ENCODE assay signal across 1 cellular context in genomic region chr21:42624095-42624830, GRCh38.
A peak's percentile ranks its signal among the peaks of the same experiment; 100 is the strongest.
TF ChIP-seq lines count a peak whose summit lies in the region.

No MANE protein-coding gene starts in this region.

TF ChIP-seq in HepG2, 621 proteins besides CTCF, POLR2A, EP300 and RAD21 (continued from another document and continues in another):
- TF ChIP-seq NR2F6 (IDR thresholded peaks at IDR 0.05) (no peak), NR2F6 (CRISPR knock-in tag; IDR thresholded peaks at IDR 0.05) (no peak), ZC3H4 (CRISPR knock-in tag; IDR thresholded peaks at IDR 0.05; ENCODE audit: borderline replicate concordance) (no peak), HOXA3 (CRISPR knock-in tag; IDR thresholded peaks at IDR 0.05) (peak; percentile 58; the same call in 1 of the 2 replicates), GATAD2A (CRISPR knock-in tag; IDR thresholded peaks at IDR 0.05) (peak; percentile 58; the same call in 1 of the 2 replicates), ZSCAN25 (CRISPR knock-in tag; IDR thresholded peaks at IDR 0.05) (no peak), ETV5 (CRISPR knock-in tag; IDR thresholded peaks at IDR 0.05; ENCODE audit: borderline replicate concordance) (no peak), ZSCAN31 (CRISPR knock-in tag; IDR thresholded peaks at IDR 0.05; ENCODE audit: low read depth) (no peak), SOX13 (IDR thresholded peaks at IDR 0.05) (no peak), SOX13 (CRISPR knock-in tag; conservative IDR thresholded peaks at IDR 0.05 in 1 of 2, IDR thresholded peaks at IDR 0.05 in 1 of 2) (0 out of 4 replicates have a peak, but pooled peaks of 1 of the 2 experiments have one; percentile 20), ZFP37 (CRISPR knock-in tag; IDR thresholded peaks at IDR 0.05; ENCODE audit: borderline replicate concordance) (0 out of 2 replicates have a peak, but pooled peaks have one; percentile 41), ZBTB8A (CRISPR knock-in tag; IDR thresholded peaks at IDR 0.05; ENCODE audit: borderline replicate concordance, low read depth) (no peak), HNF1B (CRISPR knock-in tag; IDR thresholded peaks at IDR 0.05) (peak; percentile 86; the same call in 1 of the 2 replicates), FOSL2 (CRISPR knock-in tag; IDR thresholded peaks at IDR 0.05) (no peak), ZNF720 (CRISPR knock-in tag; IDR thresholded peaks at IDR 0.05) (no peak), SP140L (CRISPR knock-in tag; IDR thresholded peaks at IDR 0.05; ENCODE audit: borderline replicate concordance) (no peak), ZNF451 (CRISPR knock-in tag; IDR thresholded peaks at IDR 0.05) (no peak), ZNF30 (CRISPR knock-in tag; IDR thresholded peaks at IDR 0.05) (no peak), STAT5B (CRISPR knock-in tag; IDR thresholded peaks at IDR 0.05) (no peak), CEBPB (IDR thresholded peaks at IDR 0.05; ENCODE audit: borderline replicate concordance, low read depth, low read length) (no peak), PRDM15 (CRISPR knock-in tag; IDR thresholded peaks at IDR 0.05) (peak; percentile 40; the same call in 1 of the 2 replicates), ZNF891 (CRISPR knock-in tag; IDR thresholded peaks at IDR 0.05) (peak; percentile 34; the same call in 1 of the 2 replicates), RFX1 (IDR thresholded peaks at IDR 0.05) (no peak), GABPA (IDR thresholded peaks at IDR 0.05; ENCODE audit: low read depth, low read length) (no peak), GABPA (CRISPR knock-in tag; IDR thresholded peaks at IDR 0.05; ENCODE audit: low read depth) (peak; percentile 24; the same call in 1 of the 2 replicates), SIN3B (IDR thresholded peaks at IDR 0.05; ENCODE audit: low read length) (no peak), SNAPC2 (CRISPR knock-in tag; IDR thresholded peaks at IDR 0.05) (no peak), PAWR (CRISPR knock-in tag; IDR thresholded peaks at IDR 0.05; ENCODE audit: borderline replicate concordance) (no peak), EZH2 (conservative IDR thresholded peaks at IDR 0.05; ENCODE audit: low read depth, low read length) (no peak), ZNF598 (CRISPR knock-in tag; IDR thresholded peaks at IDR 0.05; ENCODE audit: borderline replicate concordance) (peak; percentile 73; the same call in 1 of the 2 replicates), ZNF800 (CRISPR knock-in tag; IDR thresholded peaks at IDR 0.05) (no peak), MTA3 (CRISPR knock-in tag; IDR thresholded peaks at IDR 0.05) (no peak), ZNF12 (CRISPR knock-in tag; IDR thresholded peaks at IDR 0.05) (no peak), HNRNPH1 (optimal IDR thresholded peaks at IDR 0.05; ENCODE audit: low read depth, low read length) (no peak), ZNF550 (CRISPR knock-in tag; IDR thresholded peaks at IDR 0.05; ENCODE audit: borderline replicate concordance) (no peak), E2F1 (CRISPR knock-in tag; IDR thresholded peaks at IDR 0.05) (no peak), ZNF816 (CRISPR knock-in tag; IDR thresholded peaks at IDR 0.05; ENCODE audit: borderline replicate concordance) (peak; percentile 62; the same call in 1 of the 2 replicates), TGIF2 (CRISPR knock-in tag; IDR thresholded peaks at IDR 0.05) (no peak), ZFP91 (CRISPR knock-in tag; IDR thresholded peaks at IDR 0.05; ENCODE audit: borderline replicate concordance) (0 out of 2 replicates have a peak, but pooled peaks have one; percentile 37), SYNCRIP (IDR thresholded peaks at IDR 0.05; ENCODE audit: insufficient read depth, low read depth, low read length) (no peak), ARID5B (CRISPR knock-in tag; IDR thresholded peaks at IDR 0.05) (peak; percentile 41; the same call in 1 of the 2 replicates), KDM1A (CRISPR knock-in tag; IDR thresholded peaks at IDR 0.05) (no peak), ZNF431 (CRISPR knock-in tag; IDR thresholded peaks at IDR 0.05; ENCODE audit: borderline replicate concordance, low read depth) (0 out of 2 replicates have a peak, but pooled peaks have one; percentile 25), ZNF468 (CRISPR knock-in tag; IDR thresholded peaks at IDR 0.05) (no peak), DPF2 (CRISPR knock-in tag; IDR thresholded peaks at IDR 0.05; ENCODE audit: borderline replicate concordance, low read depth) (0 out of 2 replicates have a peak, but pooled peaks have one; percentile 6), SMAD3 (CRISPR knock-in tag; IDR thresholded peaks at IDR 0.05) (no peak), ZNF674 (CRISPR knock-in tag; IDR thresholded peaks at IDR 0.05; ENCODE audit: low read depth) (no peak), KAT7 (CRISPR knock-in tag; IDR thresholded peaks at IDR 0.05; ENCODE audit: borderline replicate concordance) (no peak), ZSCAN29 (CRISPR knock-in tag; conservative IDR thresholded peaks at IDR 0.05) (no peak), MYC (CRISPR knock-in tag; IDR thresholded peaks at IDR 0.05; ENCODE audit: borderline replicate concordance) (0 out of 2 replicates have a peak, but pooled peaks have one; percentile 36), CHD2 (IDR thresholded peaks at IDR 0.05; ENCODE audit: low read depth, low read length) (no peak), FOXP4 (CRISPR knock-in tag; IDR thresholded peaks at IDR 0.05) (peak; percentile 94)
